In genomic region chr2:225040862-225041209, GRCh38 we compare ENCODE assay signal across 7 cellular contexts. TPM values are rescaled to one million over a fixed set of nuclear protein-coding genes. Genes with fewer than 3 reads are reported as not detected.
DNase-seq lines count a peak whose midpoint lies in the region; ATAC-seq and TF ChIP-seq lines count a peak whose summit lies in the region.

No MANE protein-coding gene starts in this region.

- H3K4me3 Mint-ChIP-seq in activated B cell treated with CpG ODN at 0.5 μM for 24 hours (peak overlapping the region; percentile 96), endodermal cell (no peak overlapping the region)

- H3K27me3 ChIP-seq in endodermal cell (ENCODE audit: control insufficient read depth, insufficient read depth, low read length, poor library complexity, severe bottlenecking) (peaks cover 78% of the 10 kb centered on the region), neuronal stem cell (ENCODE audit: control insufficient read depth in 3 of 3, insufficient read depth in 3 of 3, low read depth in 1 of 3, low read length in 3 of 3) (peaks cover 6 to 44% (median 43%) of the 10 kb centered on the region in 3 experiments)

- CTCF ChIA-PET in activated B cell treated with CpG ODN at 0.5 μM for 24 hours (lab: Charles Lee): interaction anchor here (0.5 to 4.2 kb wide), 4 partner anchors 12 to 108 kb away, joined by 3 to 17 read pairs (median 5); no protein-coding TSS in a partner anchor

- 64 to 79% methylated on average over 3 to 9 of the region's 9 CpGs for WGBS in endodermal cell (ENCODE audit: insufficient coverage in 1 of 2, insufficient read length in 1 of 2), 2 experiments
- whole genome bisulfite sequencing in neuronal stem cell (ENCODE audit: extremely low coverage in 2 of 2, insufficient read length in 2 of 2, insufficient replicate concordance in 1 of 2), 2 donors: no CpG with 5 or more reads among the region's 9 CpGs

- H3K4me1 ChIP-seq in endodermal cell (ENCODE audit: control insufficient read depth, insufficient read depth, low read length) (no peaks in the 10 kb centered on the region), neuronal stem cell (ENCODE audit: control insufficient read depth in 2 of 2, insufficient read depth in 1 of 2, low read depth in 1 of 2, low read length in 2 of 2) (peaks cover 0 to 5% of the 10 kb centered on the region in 2 donors)

- no peak overlapping the region for H2BK5ac ChIP-seq in neuronal stem cell (ENCODE audit: low read length)

- ATAC-seq in GM19023 (IDR thresholded peaks at IDR 0.05; ENCODE audit: unreplicated experiment): peak; percentile 14
- ATAC-seq in HG03066 (IDR thresholded peaks at IDR 0.05; ENCODE audit: low read depth, unreplicated experiment): peak; percentile 8
- peak; percentile 38 for ATAC-seq in activated B cell treated with CpG ODN at 0.5 μM for 24 hours (ENCODE audit: low read depth)

- H3K23ac ChIP-seq in neuronal stem cell (ENCODE audit: low read depth, low read length, poor library complexity): no peak overlapping the region

- no peak overlapping the region for H3K27ac ChIP-seq in endodermal cell (ENCODE audit: low read depth, low read length)
- no peak overlapping the region for H3K27ac ChIP-seq in neuronal stem cell (replicated peaks; ENCODE audit: low read length)

- H3K18ac ChIP-seq in neuronal stem cell (ENCODE audit: low read length): no peak overlapping the region

- H3K4me3 ChIP-seq in endodermal cell (ENCODE audit: low read length) (no peak overlapping the region), neuronal stem cell (ENCODE audit: low read length in 2 of 2) (no peak overlapping the region)

- H3K4me1 Mint-ChIP-seq in activated B cell treated with CpG ODN at 0.5 μM for 24 hours (peaks cover 63% of the 10 kb centered on the region), endodermal cell (peaks cover 3% of the 10 kb centered on the region)

- no peak overlapping the region for H3K4ac ChIP-seq in neuronal stem cell (ENCODE audit: low read length)

- no peak overlapping the region for H2AK5ac ChIP-seq in neuronal stem cell (ENCODE audit: low read depth, low read length)

- no peak for TF ChIP-seq CTCF in activated B cell treated with CpG ODN at 0.5 μM for 24 hours (IDR thresholded peaks at IDR 0.05)
- no peak for TF ChIP-seq CTCF in endodermal cell (conservative IDR thresholded peaks at IDR 0.05)

- H3K36me3 ChIP-seq in endodermal cell (ENCODE audit: control insufficient read depth, insufficient read depth, low read length) (no peaks in the 10 kb centered on the region), neuronal stem cell (replicated peaks in 1 of 2; ENCODE audit: control insufficient read depth in 2 of 2, insufficient read depth in 2 of 2, low read length in 2 of 2) (no peaks in the 10 kb centered on the region)

- H3K27ac Mint-ChIP-seq in activated B cell treated with CpG ODN at 0.5 μM for 24 hours: peak overlapping the region; percentile 96
- no peak overlapping the region for H3K27ac Mint-ChIP-seq in endodermal cell

- no peak overlapping the region for H3K9ac ChIP-seq in endodermal cell (ENCODE audit: extremely low read depth, low read length, poor library complexity, severe bottlenecking)
- H3K9ac ChIP-seq in neuronal stem cell (ENCODE audit: low read depth, low read length, poor library complexity): no peak overlapping the region

- peaks cover 1% of the 10 kb centered on the region for H3K79me1 ChIP-seq in neuronal stem cell (ENCODE audit: low read depth, low read length)

- no peak overlapping the region for H4K8ac ChIP-seq in neuronal stem cell (ENCODE audit: low read depth, low read length)

- H2AFZ ChIP-seq in neuronal stem cell (ENCODE audit: low read length): no peak overlapping the region

- POLR2A ChIA-PET in activated B cell treated with CpG ODN at 0.5 μM for 24 hours (lab: Charles Lee): interaction anchor here (0.6 to 1.9 kb wide), 11 partner anchors 14 to 1732 kb away, joined by 3 to 12 read pairs (median 5); no protein-coding TSS in a partner anchor

- no peak overlapping the region for H3K14ac ChIP-seq in neuronal stem cell (ENCODE audit: low read length)

- H2BK15ac ChIP-seq in neuronal stem cell (ENCODE audit: low read length): no peak overlapping the region

- H2BK12ac ChIP-seq in neuronal stem cell (ENCODE audit: low read length): no peak overlapping the region

- no peak overlapping the region for H2BK120ac ChIP-seq in neuronal stem cell (ENCODE audit: low read depth, low read length)

- H3K27me3 Mint-ChIP-seq in activated B cell treated with CpG ODN at 0.5 μM for 24 hours: no peaks in the 10 kb centered on the region
- peaks cover 72% of the 10 kb centered on the region for H3K27me3 Mint-ChIP-seq in endodermal cell (ENCODE audit: insufficient read depth)

- H3K36me3 Mint-ChIP-seq in activated B cell treated with CpG ODN at 0.5 μM for 24 hours (ENCODE audit: low read depth): peaks cover 10% of the 10 kb centered on the region
- H3K36me3 Mint-ChIP-seq in endodermal cell (ENCODE audit: low read depth): no peaks in the 10 kb centered on the region

- peak overlapping the region; percentile 0 for H3K4me2 ChIP-seq in neuronal stem cell (ENCODE audit: insufficient read depth, low read length, poor library complexity, severe bottlenecking)

- intact Hi-C loops in activated B cell treated with CpG ODN at 0.5 μM for 24 hours (cut with micrococcal nuclease): loop anchor here (1.0 to 10.0 kb wide), 15 partner anchors 15 to 1864 kb away; partner anchors contain the start of gene CUL3

- H3K9me3 ChIP-seq in endodermal cell (ENCODE audit: control insufficient read depth, low read length) (no peaks in the 10 kb centered on the region), neuronal stem cell (replicated peaks in 1 of 2; ENCODE audit: control insufficient read depth in 2 of 2, insufficient read depth in 1 of 2, low read depth in 1 of 2, low read length in 2 of 2) (no peaks in the 10 kb centered on the region)

- no peak overlapping the region for H4K91ac ChIP-seq in neuronal stem cell (ENCODE audit: low read depth, low read length, poor library complexity)

- DNase-seq in activated B cell treated with CpG ODN at 0.5 μM for 24 hours: no peak
- peak; percentile 51 for DNase-seq in endodermal cell
- no peak for DNase-seq in neuronal stem cell (ENCODE audit: low spot score)
- no peak for DNase-seq in OCI-M2 (lab: John Stamatoyannopoulos, UW; ENCODE audit: unreplicated experiment)
- DNase-seq in DMS53 treated with DMSO at 0.1 percent for 48 hours (lab: John Stamatoyannopoulos, UW; ENCODE audit: unreplicated experiment): no peak

- no peaks in the 10 kb centered on the region for H3K9me3 Mint-ChIP-seq in activated B cell treated with CpG ODN at 0.5 μM for 24 hours
- no peaks in the 10 kb centered on the region for H3K9me3 Mint-ChIP-seq in endodermal cell

RNA-seq across cellular contexts. Expression of gene DOCK10, which starts 1.4 kb away (rescaled TPM):
- total RNA-seq in activated B cell treated with CpG ODN at 0.5 μM for 24 hours (159 and 172 TPM in 2 replicates), endodermal cell (1 to 10 TPM in 1 of 2 donors, under 1 TPM in 1; 0.44 to 1.4 TPM)
- polyA plus RNA-seq in endodermal cell (2013, experiment 1 of 2): 1.8 TPM
- 3.0 TPM for polyA plus RNA-seq in endodermal cell (2013, experiment 2 of 2)
- 0.84 TPM for polyA plus RNA-seq in neuronal stem cell (2013, experiment 1 of 2)
- 0.79 TPM for polyA plus RNA-seq in neuronal stem cell (2013, experiment 2 of 2)

Comparison
In these comparisons a context has a peak if more than half of its experiments do, and no peak if none do; other contexts are left out.
1. RNA of gene DOCK10, which starts 1.4 kb away (total RNA-seq): 159 to 172 TPM in activated B cell treated with CpG ODN at 0.5 μM for 24 hours; 0.44 to 1.4 TPM in endodermal cell; every median in the first group is over 10 times any median in the second.
2. Peak in every context shown above with its lines, with median percentiles within 50 percentile points of each other: ATAC-seq.